8 cellular contexts compared by ENCODE assay signal in the genomic region with DNA sequence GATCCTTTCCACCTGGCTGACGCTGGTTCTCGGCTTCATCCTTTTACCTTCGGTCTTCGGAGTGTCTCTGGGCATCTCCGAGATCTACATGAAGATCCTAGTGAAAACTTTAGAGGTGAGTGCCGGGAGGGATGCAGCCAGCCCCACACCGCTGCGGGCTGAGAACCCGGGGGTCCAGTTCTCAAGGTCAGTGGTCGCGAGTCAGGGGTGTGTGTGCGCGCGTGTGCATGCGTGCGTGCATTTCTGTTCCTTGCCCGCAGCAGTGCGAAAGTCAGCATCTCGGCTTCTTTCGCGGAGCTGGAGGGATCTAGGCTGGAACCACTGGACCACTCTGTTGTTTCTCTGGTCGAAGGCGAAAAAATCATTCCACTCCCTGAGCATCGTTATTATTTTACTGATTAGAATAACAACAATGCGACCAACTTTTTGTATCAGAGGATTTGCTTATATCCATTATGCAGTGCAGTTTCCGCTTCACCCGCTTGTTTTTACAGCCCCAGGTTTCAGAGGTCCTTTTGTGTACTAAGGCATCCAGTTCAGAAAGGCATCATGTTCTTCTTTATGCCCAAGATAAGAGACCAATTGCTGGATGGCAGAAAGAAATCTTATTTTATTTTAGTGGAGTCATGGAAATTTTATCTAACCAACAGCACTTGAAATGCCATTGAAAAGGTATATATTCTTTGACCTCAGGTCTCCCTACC.
DNase-seq lines count a peak whose midpoint lies in the region; ATAC-seq, FAIRE-seq and TF ChIP-seq lines count a peak whose summit lies in the region.

No MANE protein-coding gene starts in this region.

- ATAC-seq in stimulated activated naive B cell treated with anti-CD40 and anti-IgM and Interleukin-4, amounts not matched to agents 10 μg/mL and 1 μg/mL and 100 μg/mL, for 72 hours (replicated peaks) = no peak

- no peaks in the 10 kb centered on the region for H3K9me3 ChIP-seq in iPS-18c (ENCODE audit: control insufficient read depth, insufficient read depth, low read length)

- H3K4me3 Mint-ChIP-seq in activated naive CD8-positive, alpha-beta T cell = peak overlapping the region; percentile 91
- H3K4me3 Mint-ChIP-seq in stimulated activated naive B cell treated with anti-CD40 and anti-IgM and Interleukin-4, amounts not matched to agents 10 μg/mL and 1 μg/mL and 100 μg/mL, for 72 hours = peak overlapping the region; percentile 86 to 90

- H3K27ac Mint-ChIP-seq in activated naive CD8-positive, alpha-beta T cell = peak overlapping the region; percentile 10
- H3K27ac Mint-ChIP-seq in stimulated activated naive B cell treated with anti-CD40 and anti-IgM and Interleukin-4, amounts not matched to agents 10 μg/mL and 1 μg/mL and 100 μg/mL, for 72 hours = no peak overlapping the region

- peak overlapping the region; percentile 75 for H3K4me3 ChIP-seq in HFF-Myc (replicated peaks; ENCODE audit: low read depth, low read length)
- H3K4me3 ChIP-seq in iPS-18c (ENCODE audit: insufficient read depth, low read depth, low read length) = peak overlapping the region; percentile 43

- H3K27me3 Mint-ChIP-seq in activated naive CD8-positive, alpha-beta T cell = peaks cover 8% of the 10 kb centered on the region
- peaks cover 27% of the 10 kb centered on the region in 2 donors for H3K27me3 Mint-ChIP-seq in stimulated activated naive B cell treated with anti-CD40 and anti-IgM and Interleukin-4, amounts not matched to agents 10 μg/mL and 1 μg/mL and 100 μg/mL, for 72 hours

- no peaks in the 10 kb centered on the region for H3K36me3 Mint-ChIP-seq in activated naive CD8-positive, alpha-beta T cell
- H3K36me3 Mint-ChIP-seq in stimulated activated naive B cell treated with anti-CD40 and anti-IgM and Interleukin-4, amounts not matched to agents 10 μg/mL and 1 μg/mL and 100 μg/mL, for 72 hours = no peaks in the 10 kb centered on the region

- FAIRE-seq in D721Med (lab: Jason Lieb, UNC) = no peak

- no peak for DNase-seq in HFF-Myc (ENCODE audit: extremely low read depth, low read depth)
- DNase-seq in stimulated activated naive B cell treated with anti-CD40 and anti-IgM and Interleukin-4, amounts not matched to agents 10 μg/mL and 1 μg/mL and 100 μg/mL, for 72 hours = no peak
- no peak for DNase-seq in D721Med (ENCODE audit: insufficient read length, low spot score)
- no peak for DNase-seq in NCI-H774 (lab: John Stamatoyannopoulos, UW)
- DNase-seq in dedifferentiated amniotic fluid mesenchymal stem cell (ENCODE audit: extremely low spot score) = no peak
- DNase-seq in COR-L47 (lab: John Stamatoyannopoulos, UW) = no peak

- peaks cover 17% of the 10 kb centered on the region for H3K4me1 Mint-ChIP-seq in activated naive CD8-positive, alpha-beta T cell (ENCODE audit: low read depth)
- H3K4me1 Mint-ChIP-seq in stimulated activated naive B cell treated with anti-CD40 and anti-IgM and Interleukin-4, amounts not matched to agents 10 μg/mL and 1 μg/mL and 100 μg/mL, for 72 hours = peaks cover 10 to 21% of the 10 kb centered on the region in 2 donors

- TF ChIP-seq CTCF in HFF-Myc (IDR thresholded peaks at IDR 0.05; ENCODE audit: low read depth, low read length, missing control alignments) (no peak), D721Med (IDR thresholded peaks at IDR 0.05; ENCODE audit: insufficient read depth, missing control alignments) (no peak)

- H3K9me3 Mint-ChIP-seq in activated naive CD8-positive, alpha-beta T cell (ENCODE audit: low read depth) = no peaks in the 10 kb centered on the region
- H3K9me3 Mint-ChIP-seq in stimulated activated naive B cell treated with anti-CD40 and anti-IgM and Interleukin-4, amounts not matched to agents 10 μg/mL and 1 μg/mL and 100 μg/mL, for 72 hours = no peaks in the 10 kb centered on the region
